20 cellular contexts compared by ENCODE assay signal in the genomic region with DNA sequence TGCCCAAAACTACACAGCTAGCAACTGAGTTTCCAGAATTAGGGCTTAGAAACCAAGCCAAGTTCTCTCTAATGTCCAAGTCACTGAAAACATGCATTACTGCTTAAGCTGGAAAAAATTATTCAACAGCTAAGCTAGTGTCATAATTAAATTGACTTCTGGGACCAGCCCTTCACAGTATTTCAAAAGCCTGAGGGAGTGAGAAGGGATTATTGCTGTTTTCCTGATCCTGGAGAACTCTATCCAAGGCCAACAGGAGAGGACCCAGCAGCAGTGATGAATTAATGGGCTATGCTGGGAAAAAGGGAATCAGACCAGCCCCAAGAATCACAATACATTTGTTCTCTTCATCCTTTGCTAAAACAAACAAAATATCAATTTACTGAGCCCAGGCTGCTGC. TPM values are rescaled to one million over a fixed set of nuclear protein-coding genes. Genes with fewer than 3 reads are reported as not detected.
DNase-seq lines count a peak whose midpoint lies in the region; ATAC-seq and TF ChIP-seq lines count a peak whose summit lies in the region.
"Had no signal": no experiment of that assay in that cellular context is flagged by ENCODE, and none has a peak within 500 bp of the region (broad histone marks: within the 10 kb centered on the region; RNA-seq: fewer than 3 reads in every experiment).

No MANE protein-coding gene starts in this region.

- no peaks in the 10 kb centered on the region for H3K36me3 Mint-ChIP-seq in brain
- H3K36me3 Mint-ChIP-seq: CD8-positive, alpha-beta memory T cell; T-cell had no signal

- peak; percentile 95 for ATAC-seq in sciatic nerve
- no peak for ATAC-seq in left lung
- ATAC-seq in right cardiac atrium, result no peak
- ATAC-seq: PC-3, T-cell had no signal

- H3K27ac ChIP-seq in left lung (no peak overlapping the region), breast epithelium (no peak overlapping the region), right cardiac atrium (ENCODE audit: low read length) (no peak overlapping the region)
- H3K27ac ChIP-seq: 22Rv1, BLaER1 had no signal

- no peak for TF ChIP-seq POLR2A in breast epithelium (IDR thresholded peaks at IDR 0.05)

- peaks cover 3 to 33% (median 6%) of the 10 kb centered on the region in 5 experiments for H3K9me3 Mint-ChIP-seq in brain
- H3K9me3 Mint-ChIP-seq: CD8-positive, alpha-beta memory T cell; T-cell had no signal

- H3K27ac Mint-ChIP-seq in brain, result peak overlapping the region in 3 of 5 experiments; percentile 17 to 95 (median 91)
- H3K27ac Mint-ChIP-seq: CD8-positive, alpha-beta memory T cell; HFFc6; T-cell had no signal

- no peak overlapping the region for H3K4me3 ChIP-seq in left lung
- no peak overlapping the region for H3K4me3 ChIP-seq in breast epithelium
- no peak overlapping the region for H3K4me3 ChIP-seq in right cardiac atrium (ENCODE audit: low read length)
- H3K4me3 ChIP-seq: BLaER1 had no signal

- H3K4me3 Mint-ChIP-seq in brain, result peak overlapping the region in 1 of 5 experiments; percentile 5
- H3K4me3 Mint-ChIP-seq: CD8-positive, alpha-beta memory T cell; HFFc6; T-cell had no signal

- intact Hi-C loops in sciatic nerve (cut with DNase I), result no loop called here
- intact Hi-C loops in left lung (cut with DNase I), result no loop called here
- intact Hi-C loops in breast epithelium (cut with DNase I; ENCODE audit: low total_unique reads), result no loop called here
- intact Hi-C loops in right cardiac atrium (cut with DNase I), result no loop called here

- H3K4me1 ChIP-seq in left lung (no peaks in the 10 kb centered on the region), breast epithelium (no peaks in the 10 kb centered on the region), right cardiac atrium (ENCODE audit: control insufficient read depth, insufficient read depth, low read length) (no peaks in the 10 kb centered on the region)
- H3K4me1 ChIP-seq: BLaER1 had no signal

- TF ChIP-seq CTCF in brain (conservative IDR thresholded peaks at IDR 0.05), result no peak
- TF ChIP-seq CTCF in left lung (IDR thresholded peaks at IDR 0.05), result no peak
- no peak for TF ChIP-seq CTCF in breast epithelium (IDR thresholded peaks at IDR 0.05)

- H3K36me3 ChIP-seq in left lung, result no peaks in the 10 kb centered on the region
- H3K36me3 ChIP-seq in breast epithelium, result no peaks in the 10 kb centered on the region
- H3K36me3 ChIP-seq: BLaER1 had no signal

- H3K4me1 Mint-ChIP-seq in brain, result peaks cover 43% of the 10 kb centered on the region
- H3K4me1 Mint-ChIP-seq: CD8-positive, alpha-beta memory T cell; T-cell had no signal

- DNase-seq in DMS79 treated with DMSO at 0.1 percent for 48 hours (lab: John Stamatoyannopoulos, UW), result peak; percentile 14
- DNase-seq in DMS79 (lab: John Stamatoyannopoulos, UW), result no peak
- peak; percentile 81 for DNase-seq in DMS153 (lab: John Stamatoyannopoulos, UW)
- DNase-seq in sciatic nerve (ENCODE audit: low spot score), result no peak
- no peak for DNase-seq in left lung
- no peak for DNase-seq in breast epithelium (ENCODE audit: low spot score in 2 of 2)
- DNase-seq in right cardiac atrium, result no peak
- DNase-seq: CD8-positive, alpha-beta memory T cell; DMS 273 treated with DMSO at 0.1 percent for 48 hours; HFFc6; Karpas-422; MM.1S; NCI-H1417 treated with DMSO at 0.1 percent for 48 hours; NCI-H2081 treated with DMSO at 0.1 percent for 48 hours; NCI-H446; PC-3; T-cell had no signal

- H3K9me3 ChIP-seq in left lung (no peaks in the 10 kb centered on the region), breast epithelium (no peaks in the 10 kb centered on the region), right cardiac atrium (ENCODE audit: control insufficient read depth, low read length) (no peaks in the 10 kb centered on the region)
- H3K9me3 ChIP-seq: BLaER1 had no signal

- H3K27me3 Mint-ChIP-seq in brain, result peaks cover 6% of the 10 kb centered on the region

- H3K27me3 ChIP-seq in left lung (no peaks in the 10 kb centered on the region), breast epithelium (no peaks in the 10 kb centered on the region), right cardiac atrium (ENCODE audit: control insufficient read depth, insufficient read depth) (no peaks in the 10 kb centered on the region)
- H3K27me3 ChIP-seq: BLaER1 had no signal

RNA-seq across cellular contexts. Expression of a gene that starts 34.6 kb away (rescaled TPM):
- not detected for polyA plus RNA-seq in brain (ENCODE audit: insufficient read depth, low read depth, low replicate concordance)
- not detected for total RNA-seq in sciatic nerve
- total RNA-seq in left lung, result not detected
- under 1 TPM in 1 of 3 donors, not detected in 2; 0.66 TPM for total RNA-seq in breast epithelium
- not detected for total RNA-seq in right cardiac atrium
- 0.16 TPM for polyA plus RNA-seq in right cardiac atrium
- total RNA-seq: CD8-positive, alpha-beta memory T cell; HFFc6; PC-3; T-cell had no signal
- polyA plus RNA-seq: CD8-positive, alpha-beta memory T cell had no signal

Comparison
In these comparisons a context has a peak if more than half of its experiments do, and no peak if none do; other contexts are left out.
1. DNase-seq: peak in DMS79 treated with DMSO at 0.1 percent for 48 hours (single experiment) and DMS153 (single experiment); none in DMS79 (single experiment), sciatic nerve (single experiment), left lung (0 of 2), breast epithelium (0 of 2) and right cardiac atrium (0 of 3).